Comparison of ENCODE assay signal across 1 cellular context in the genomic region with DNA sequence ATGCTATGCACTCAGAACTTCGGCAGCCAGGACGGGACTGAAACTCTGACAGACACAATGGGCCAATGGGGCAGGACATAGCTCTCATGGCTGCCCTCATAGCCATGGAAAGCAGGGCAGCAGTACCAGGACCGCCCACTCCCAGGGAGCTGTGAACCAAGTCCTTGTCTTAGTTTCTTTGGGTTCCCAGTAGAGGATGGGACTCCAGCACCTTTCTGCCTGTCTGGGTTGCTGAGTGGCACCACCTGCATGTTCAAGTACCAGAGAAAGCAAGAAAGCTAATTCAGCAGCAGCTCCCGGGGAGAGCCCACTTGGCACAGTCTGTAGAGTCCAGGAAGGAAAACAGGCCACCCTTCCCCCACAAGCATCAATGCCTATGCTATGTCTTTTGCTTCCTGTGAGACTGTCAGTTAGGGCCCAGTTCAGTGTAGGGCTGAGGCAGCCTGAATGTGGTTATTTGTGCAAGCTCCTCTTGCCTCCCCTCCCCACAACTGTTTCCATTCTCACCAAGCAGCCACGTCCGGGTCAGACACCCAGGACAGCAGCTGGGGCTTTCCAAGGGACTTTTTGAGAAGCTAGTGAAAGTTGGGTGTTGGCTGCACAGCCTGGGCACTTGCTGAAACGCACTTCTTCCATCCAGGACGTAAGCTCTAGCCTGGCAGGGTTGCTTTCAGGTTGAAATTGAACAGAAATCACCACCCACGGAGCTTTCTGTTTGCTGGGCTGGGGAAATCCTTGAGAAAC.
TF ChIP-seq lines count a peak whose summit lies in the region.

No MANE protein-coding gene starts in this region.

TF ChIP-seq in GM12878, 131 proteins besides CTCF, POLR2A, EP300 and RAD21 (continued from another document and continues in another):
- TF ChIP-seq, protein P1, sequence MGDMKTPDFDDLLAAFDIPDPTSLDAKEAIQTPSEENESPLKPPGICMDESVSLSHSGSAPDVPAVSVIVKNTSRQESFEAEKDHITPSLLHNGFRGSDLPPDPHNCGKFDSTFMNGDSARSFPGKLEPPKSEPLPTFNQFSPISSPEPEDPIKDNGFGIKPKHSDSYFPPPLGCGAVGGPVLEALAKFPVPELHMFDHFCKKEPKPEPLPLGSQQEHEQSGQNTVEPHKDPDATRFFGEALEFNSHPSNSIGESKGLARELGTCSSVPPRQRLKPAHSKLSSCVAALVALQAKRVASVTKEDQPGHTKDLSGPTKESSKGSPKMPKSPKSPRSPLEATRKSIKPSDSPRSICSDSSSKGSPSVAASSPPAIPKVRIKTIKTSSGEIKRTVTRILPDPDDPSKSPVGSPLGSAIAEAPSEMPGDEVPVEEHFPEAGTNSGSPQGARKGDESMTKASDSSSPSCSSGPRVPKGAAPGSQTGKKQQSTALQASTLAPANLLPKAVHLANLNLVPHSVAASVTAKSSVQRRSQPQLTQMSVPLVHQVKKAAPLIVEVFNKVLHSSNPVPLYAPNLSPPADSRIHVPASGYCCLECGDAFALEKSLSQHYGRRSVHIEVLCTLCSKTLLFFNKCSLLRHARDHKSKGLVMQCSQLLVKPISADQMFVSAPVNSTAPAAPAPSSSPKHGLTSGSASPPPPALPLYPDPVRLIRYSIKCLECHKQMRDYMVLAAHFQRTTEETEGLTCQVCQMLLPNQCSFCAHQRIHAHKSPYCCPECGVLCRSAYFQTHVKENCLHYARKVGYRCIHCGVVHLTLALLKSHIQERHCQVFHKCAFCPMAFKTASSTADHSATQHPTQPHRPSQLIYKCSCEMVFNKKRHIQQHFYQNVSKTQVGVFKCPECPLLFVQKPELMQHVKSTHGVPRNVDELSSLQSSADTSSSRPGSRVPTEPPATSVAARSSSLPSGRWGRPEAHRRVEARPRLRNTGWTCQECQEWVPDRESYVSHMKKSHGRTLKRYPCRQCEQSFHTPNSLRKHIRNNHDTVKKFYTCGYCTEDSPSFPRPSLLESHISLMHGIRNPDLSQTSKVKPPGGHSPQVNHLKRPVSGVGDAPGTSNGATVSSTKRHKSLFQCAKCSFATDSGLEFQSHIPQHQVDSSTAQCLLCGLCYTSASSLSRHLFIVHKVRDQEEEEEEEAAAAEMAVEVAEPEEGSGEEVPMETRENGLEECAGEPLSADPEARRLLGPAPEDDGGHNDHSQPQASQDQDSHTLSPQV (IDR thresholded peaks at IDR 0.05): no peak
- TF ChIP-seq CREB1 (IDR thresholded peaks at IDR 0.05; ENCODE audit: low read depth) (no peak), MYC (IDR thresholded peaks at IDR 0.05; ENCODE audit: insufficient read depth, insufficient read length, insufficient replicate concordance, low read length, severe bottlenecking) (no peak), CBX3 (IDR thresholded peaks at IDR 0.05; ENCODE audit: borderline replicate concordance, low read depth) (no peak), KLF5 (IDR thresholded peaks at IDR 0.05; ENCODE audit: partially characterized antibody) (peak; percentile 26), GABPA (IDR thresholded peaks at IDR 0.05; ENCODE audit: low read depth) (no peak), RUNX3 (IDR thresholded peaks at IDR 0.05; ENCODE audit: low read length) (no peak), CBFB (IDR thresholded peaks at IDR 0.05; ENCODE audit: low read depth) (peak; percentile 87), SREBF1 (IDR thresholded peaks at IDR 0.05; ENCODE audit: low read length) (no peak), SIN3A (IDR thresholded peaks at IDR 0.05; ENCODE audit: low read depth, low read length) (no peak), PML (IDR thresholded peaks at IDR 0.05; ENCODE audit: low read length) (no peak), CEBPB (IDR thresholded peaks at IDR 0.05; ENCODE audit: borderline replicate concordance in 1 of 2, low read depth in 2 of 2, low read length in 2 of 2) (no peak; a peak in 1 of 4 replicates), KAT2A (conservative IDR thresholded peaks at IDR 0.05; ENCODE audit: control insufficient read depth, low read depth, low read length) (no peak), BMI1 (IDR thresholded peaks at IDR 0.05; ENCODE audit: borderline replicate concordance) (no peak; the same call in 1 of the 2 replicates), MTA2 (IDR thresholded peaks at IDR 0.05; ENCODE audit: low read depth) (peak; percentile 81), SIX5 (IDR thresholded peaks at IDR 0.05; ENCODE audit: low read depth, low read length, severe bottlenecking) (peak; percentile 24), SRF (IDR thresholded peaks at IDR 0.05; ENCODE audit: low read depth in 2 of 2, low read length in 2 of 2) (peak in 1 of 2 experiments; percentile 57; a peak in 1 of 4 replicates), EED (IDR thresholded peaks at IDR 0.05; ENCODE audit: low read depth) (peak; percentile 90), ZZZ3 (IDR thresholded peaks at IDR 0.05; ENCODE audit: control insufficient read depth, insufficient read length, low read depth) (no peak), FOXK2 (IDR thresholded peaks at IDR 0.05) (no peak; the same call in 1 of the 2 replicates), NBN (IDR thresholded peaks at IDR 0.05) (peak; percentile 96), ZNF207 (IDR thresholded peaks at IDR 0.05; ENCODE audit: borderline replicate concordance) (0 out of 2 replicates have a peak, but pooled peaks have one; percentile 25), HDAC2 (IDR thresholded peaks at IDR 0.05) (no peak), POU2F2 (IDR thresholded peaks at IDR 0.05; ENCODE audit: borderline replicate concordance, low read depth, low read length) (peak; percentile 90)
- TF ChIP-seq, protein P2, sequence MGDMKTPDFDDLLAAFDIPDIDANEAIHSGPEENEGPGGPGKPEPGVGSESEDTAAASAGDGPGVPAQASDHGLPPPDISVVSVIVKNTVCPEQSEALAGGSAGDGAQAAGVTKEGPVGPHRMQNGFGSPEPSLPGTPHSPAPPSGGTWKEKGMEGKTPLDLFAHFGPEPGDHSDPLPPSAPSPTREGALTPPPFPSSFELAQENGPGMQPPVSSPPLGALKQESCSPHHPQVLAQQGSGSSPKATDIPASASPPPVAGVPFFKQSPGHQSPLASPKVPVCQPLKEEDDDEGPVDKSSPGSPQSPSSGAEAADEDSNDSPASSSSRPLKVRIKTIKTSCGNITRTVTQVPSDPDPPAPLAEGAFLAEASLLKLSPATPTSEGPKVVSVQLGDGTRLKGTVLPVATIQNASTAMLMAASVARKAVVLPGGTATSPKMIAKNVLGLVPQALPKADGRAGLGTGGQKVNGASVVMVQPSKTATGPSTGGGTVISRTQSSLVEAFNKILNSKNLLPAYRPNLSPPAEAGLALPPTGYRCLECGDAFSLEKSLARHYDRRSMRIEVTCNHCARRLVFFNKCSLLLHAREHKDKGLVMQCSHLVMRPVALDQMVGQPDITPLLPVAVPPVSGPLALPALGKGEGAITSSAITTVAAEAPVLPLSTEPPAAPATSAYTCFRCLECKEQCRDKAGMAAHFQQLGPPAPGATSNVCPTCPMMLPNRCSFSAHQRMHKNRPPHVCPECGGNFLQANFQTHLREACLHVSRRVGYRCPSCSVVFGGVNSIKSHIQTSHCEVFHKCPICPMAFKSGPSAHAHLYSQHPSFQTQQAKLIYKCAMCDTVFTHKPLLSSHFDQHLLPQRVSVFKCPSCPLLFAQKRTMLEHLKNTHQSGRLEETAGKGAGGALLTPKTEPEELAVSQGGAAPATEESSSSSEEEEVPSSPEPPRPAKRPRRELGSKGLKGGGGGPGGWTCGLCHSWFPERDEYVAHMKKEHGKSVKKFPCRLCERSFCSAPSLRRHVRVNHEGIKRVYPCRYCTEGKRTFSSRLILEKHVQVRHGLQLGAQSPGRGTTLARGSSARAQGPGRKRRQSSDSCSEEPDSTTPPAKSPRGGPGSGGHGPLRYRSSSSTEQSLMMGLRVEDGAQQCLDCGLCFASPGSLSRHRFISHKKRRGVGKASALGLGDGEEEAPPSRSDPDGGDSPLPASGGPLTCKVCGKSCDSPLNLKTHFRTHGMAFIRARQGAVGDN (IDR thresholded peaks at IDR 0.05): peak; percentile 97
- TF ChIP-seq, protein P3, sequence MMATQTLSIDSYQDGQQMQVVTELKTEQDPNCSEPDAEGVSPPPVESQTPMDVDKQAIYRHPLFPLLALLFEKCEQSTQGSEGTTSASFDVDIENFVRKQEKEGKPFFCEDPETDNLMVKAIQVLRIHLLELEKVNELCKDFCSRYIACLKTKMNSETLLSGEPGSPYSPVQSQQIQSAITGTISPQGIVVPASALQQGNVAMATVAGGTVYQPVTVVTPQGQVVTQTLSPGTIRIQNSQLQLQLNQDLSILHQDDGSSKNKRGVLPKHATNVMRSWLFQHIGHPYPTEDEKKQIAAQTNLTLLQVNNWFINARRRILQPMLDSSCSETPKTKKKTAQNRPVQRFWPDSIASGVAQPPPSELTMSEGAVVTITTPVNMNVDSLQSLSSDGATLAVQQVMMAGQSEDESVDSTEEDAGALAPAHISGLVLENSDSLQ (IDR thresholded peaks at IDR 0.05): peak; percentile 90
- TF ChIP-seq, protein P4, sequence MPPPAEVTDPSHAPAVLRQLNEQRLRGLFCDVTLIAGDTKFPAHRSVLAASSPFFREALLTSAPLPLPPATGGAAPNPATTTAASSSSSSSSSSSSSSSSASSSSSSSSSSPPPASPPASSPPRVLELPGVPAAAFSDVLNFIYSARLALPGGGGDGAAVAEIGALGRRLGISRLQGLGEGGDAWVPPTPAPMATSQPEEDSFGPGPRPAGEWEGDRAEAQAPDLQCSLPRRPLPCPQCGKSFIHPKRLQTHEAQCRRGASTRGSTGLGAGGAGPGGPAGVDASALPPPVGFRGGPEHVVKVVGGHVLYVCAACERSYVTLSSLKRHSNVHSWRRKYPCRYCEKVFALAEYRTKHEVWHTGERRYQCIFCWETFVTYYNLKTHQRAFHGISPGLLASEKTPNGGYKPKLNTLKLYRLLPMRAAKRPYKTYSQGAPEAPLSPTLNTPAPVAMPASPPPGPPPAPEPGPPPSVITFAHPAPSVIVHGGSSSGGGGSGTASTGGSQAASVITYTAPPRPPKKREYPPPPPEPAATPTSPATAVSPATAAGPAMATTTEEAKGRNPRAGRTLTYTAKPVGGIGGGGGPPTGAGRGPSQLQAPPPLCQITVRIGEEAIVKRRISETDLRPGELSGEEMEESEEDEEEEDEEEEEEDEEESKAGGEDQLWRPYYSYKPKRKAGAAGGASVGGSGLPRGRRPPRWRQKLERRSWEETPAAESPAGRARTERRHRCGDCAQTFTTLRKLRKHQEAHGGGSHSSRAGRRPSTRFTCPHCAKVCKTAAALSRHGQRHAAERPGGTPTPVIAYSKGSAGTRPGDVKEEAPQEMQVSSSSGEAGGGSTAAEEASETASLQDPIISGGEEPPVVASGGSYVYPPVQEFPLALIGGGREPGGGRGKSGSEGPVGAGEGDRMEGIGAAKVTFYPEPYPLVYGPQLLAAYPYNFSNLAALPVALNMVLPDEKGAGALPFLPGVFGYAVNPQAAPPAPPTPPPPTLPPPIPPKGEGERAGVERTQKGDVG (CRISPR knock-in tag; IDR thresholded peaks at IDR 0.05): 0 out of 2 replicates have a peak, but pooled peaks have one; percentile 25
- TF ChIP-seq, protein P5, sequence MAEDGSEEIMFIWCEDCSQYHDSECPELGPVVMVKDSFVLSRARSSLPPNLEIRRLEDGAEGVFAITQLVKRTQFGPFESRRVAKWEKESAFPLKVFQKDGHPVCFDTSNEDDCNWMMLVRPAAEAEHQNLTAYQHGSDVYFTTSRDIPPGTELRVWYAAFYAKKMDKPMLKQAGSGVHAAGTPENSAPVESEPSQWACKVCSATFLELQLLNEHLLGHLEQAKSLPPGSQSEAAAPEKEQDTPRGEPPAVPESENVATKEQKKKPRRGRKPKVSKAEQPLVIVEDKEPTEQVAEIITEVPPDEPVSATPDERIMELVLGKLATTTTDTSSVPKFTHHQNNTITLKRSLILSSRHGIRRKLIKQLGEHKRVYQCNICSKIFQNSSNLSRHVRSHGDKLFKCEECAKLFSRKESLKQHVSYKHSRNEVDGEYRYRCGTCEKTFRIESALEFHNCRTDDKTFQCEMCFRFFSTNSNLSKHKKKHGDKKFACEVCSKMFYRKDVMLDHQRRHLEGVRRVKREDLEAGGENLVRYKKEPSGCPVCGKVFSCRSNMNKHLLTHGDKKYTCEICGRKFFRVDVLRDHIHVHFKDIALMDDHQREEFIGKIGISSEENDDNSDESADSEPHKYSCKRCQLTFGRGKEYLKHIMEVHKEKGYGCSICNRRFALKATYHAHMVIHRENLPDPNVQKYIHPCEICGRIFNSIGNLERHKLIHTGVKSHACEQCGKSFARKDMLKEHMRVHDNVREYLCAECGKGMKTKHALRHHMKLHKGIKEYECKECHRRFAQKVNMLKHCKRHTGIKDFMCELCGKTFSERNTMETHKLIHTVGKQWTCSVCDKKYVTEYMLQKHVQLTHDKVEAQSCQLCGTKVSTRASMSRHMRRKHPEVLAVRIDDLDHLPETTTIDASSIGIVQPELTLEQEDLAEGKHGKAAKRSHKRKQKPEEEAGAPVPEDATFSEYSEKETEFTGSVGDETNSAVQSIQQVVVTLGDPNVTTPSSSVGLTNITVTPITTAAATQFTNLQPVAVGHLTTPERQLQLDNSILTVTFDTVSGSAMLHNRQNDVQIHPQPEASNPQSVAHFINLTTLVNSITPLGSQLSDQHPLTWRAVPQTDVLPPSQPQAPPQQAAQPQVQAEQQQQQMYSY (CRISPR knock-in tag; IDR thresholded peaks at IDR 0.05): no peak
- TF ChIP-seq, protein P6, sequence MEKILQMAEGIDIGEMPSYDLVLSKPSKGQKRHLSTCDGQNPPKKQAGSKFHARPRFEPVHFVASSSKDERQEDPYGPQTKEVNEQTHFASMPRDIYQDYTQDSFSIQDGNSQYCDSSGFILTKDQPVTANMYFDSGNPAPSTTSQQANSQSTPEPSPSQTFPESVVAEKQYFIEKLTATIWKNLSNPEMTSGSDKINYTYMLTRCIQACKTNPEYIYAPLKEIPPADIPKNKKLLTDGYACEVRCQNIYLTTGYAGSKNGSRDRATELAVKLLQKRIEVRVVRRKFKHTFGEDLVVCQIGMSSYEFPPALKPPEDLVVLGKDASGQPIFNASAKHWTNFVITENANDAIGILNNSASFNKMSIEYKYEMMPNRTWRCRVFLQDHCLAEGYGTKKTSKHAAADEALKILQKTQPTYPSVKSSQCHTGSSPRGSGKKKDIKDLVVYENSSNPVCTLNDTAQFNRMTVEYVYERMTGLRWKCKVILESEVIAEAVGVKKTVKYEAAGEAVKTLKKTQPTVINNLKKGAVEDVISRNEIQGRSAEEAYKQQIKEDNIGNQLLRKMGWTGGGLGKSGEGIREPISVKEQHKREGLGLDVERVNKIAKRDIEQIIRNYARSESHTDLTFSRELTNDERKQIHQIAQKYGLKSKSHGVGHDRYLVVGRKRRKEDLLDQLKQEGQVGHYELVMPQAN (conservative IDR thresholded peaks at IDR 0.05): no peak; the same call in 1 of the 2 replicates
- TF ChIP-seq, protein P7, sequence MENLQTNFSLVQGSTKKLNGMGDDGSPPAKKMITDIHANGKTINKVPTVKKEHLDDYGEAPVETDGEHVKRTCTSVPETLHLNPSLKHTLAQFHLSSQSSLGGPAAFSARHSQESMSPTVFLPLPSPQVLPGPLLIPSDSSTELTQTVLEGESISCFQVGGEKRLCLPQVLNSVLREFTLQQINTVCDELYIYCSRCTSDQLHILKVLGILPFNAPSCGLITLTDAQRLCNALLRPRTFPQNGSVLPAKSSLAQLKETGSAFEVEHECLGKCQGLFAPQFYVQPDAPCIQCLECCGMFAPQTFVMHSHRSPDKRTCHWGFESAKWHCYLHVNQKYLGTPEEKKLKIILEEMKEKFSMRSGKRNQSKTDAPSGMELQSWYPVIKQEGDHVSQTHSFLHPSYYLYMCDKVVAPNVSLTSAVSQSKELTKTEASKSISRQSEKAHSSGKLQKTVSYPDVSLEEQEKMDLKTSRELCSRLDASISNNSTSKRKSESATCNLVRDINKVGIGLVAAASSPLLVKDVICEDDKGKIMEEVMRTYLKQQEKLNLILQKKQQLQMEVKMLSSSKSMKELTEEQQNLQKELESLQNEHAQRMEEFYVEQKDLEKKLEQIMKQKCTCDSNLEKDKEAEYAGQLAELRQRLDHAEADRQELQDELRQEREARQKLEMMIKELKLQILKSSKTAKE (IDR thresholded peaks at IDR 0.05; ENCODE audit: low read depth, poor library complexity, severe bottlenecking): peak; percentile 95
